In genomic region chr10:96047004-96047649, GRCh38 we compare ENCODE assay signal across 16 cellular contexts. TPM values are rescaled to one million over a fixed set of nuclear protein-coding genes. Genes with fewer than 3 reads are reported as not detected.
A peak's percentile ranks its signal among the peaks of the same experiment; 100 is the strongest.
DNase-seq lines count a peak whose midpoint lies in the region; ATAC-seq and TF ChIP-seq lines count a peak whose summit lies in the region.
"Had no signal": no experiment of that assay in that cellular context is flagged by ENCODE, and none has a peak within 500 bp of the region (broad histone marks: within the 10 kb centered on the region; RNA-seq: fewer than 3 reads in every experiment).

No MANE protein-coding gene starts in this region.

- peaks cover 44% of the 10 kb centered on the region for H3K36me3 Mint-ChIP-seq in WTC11

- H3K36me3 ChIP-seq in BLaER1 treated with 17β-estradiol and CSF1 and Interleukin-3, amounts not matched to agents 10 nM and 100 nM, result peaks cover 42 to 66% (median 63%) of the 10 kb centered on the region in 11 experiments; a peak in 21 of 22 replicates
- H3K36me3 ChIP-seq in mesenchymal stem cell (ENCODE audit: control insufficient read depth in 1 of 2, insufficient read depth in 2 of 2, low read depth in 1 of 2, low read length in 2 of 2), result peaks cover 6 to 28% of the 10 kb centered on the region in 2 experiments

- H3K4me1 Mint-ChIP-seq in WTC11, result peaks cover 34% of the 10 kb centered on the region

- no peak overlapping the region for H3K27ac ChIP-seq in BLaER1 treated with 17β-estradiol and CSF1 and Interleukin-3, amounts not matched to agents 10 nM and 100 nM
- no peak overlapping the region for H3K27ac ChIP-seq in mesenchymal stem cell (ENCODE audit: low read length, poor library complexity, severe bottlenecking)
- H3K27ac ChIP-seq: left lung had no signal

- H3K4me2 ChIP-seq in BLaER1 treated with 17β-estradiol and CSF1 and Interleukin-3, amounts not matched to agents 10 nM and 100 nM, result peak overlapping the region; percentile 82 to 97 (median 90)
- no peak overlapping the region for H3K4me2 ChIP-seq in mesenchymal stem cell (ENCODE audit: low read length, poor library complexity, severe bottlenecking)

- peaks cover 20 to 81% (median 67%) of the 10 kb centered on the region in 11 experiments; a peak in 19 of 22 replicates for H4K20me1 ChIP-seq in BLaER1 treated with 17β-estradiol and CSF1 and Interleukin-3, amounts not matched to agents 10 nM and 100 nM

- H2BK12ac ChIP-seq in mesenchymal stem cell (ENCODE audit: low read length in 2 of 2), result no peak overlapping the region

- peaks cover 24 to 53% (median 43%) of the 10 kb centered on the region in 10 experiments for H3K4me1 ChIP-seq in BLaER1 treated with 17β-estradiol and CSF1 and Interleukin-3, amounts not matched to agents 10 nM and 100 nM
- peaks cover 4% of the 10 kb centered on the region for H3K4me1 ChIP-seq in mesenchymal stem cell (ENCODE audit: control insufficient read depth, insufficient read depth, low read depth, low read length)

- no peak overlapping the region for H2BK5ac ChIP-seq in mesenchymal stem cell (ENCODE audit: low read depth, low read length, poor library complexity, severe bottlenecking)

- H4K8ac ChIP-seq in mesenchymal stem cell (ENCODE audit: low read length), result peak overlapping the region; percentile 63

- H3K23ac ChIP-seq in mesenchymal stem cell (ENCODE audit: low read length in 2 of 2), result no peak overlapping the region

- no peak overlapping the region for H2AFZ ChIP-seq in mesenchymal stem cell (ENCODE audit: low read depth, low read length)

- no peak overlapping the region for H4K91ac ChIP-seq in mesenchymal stem cell (ENCODE audit: low read length)

- WGBS in mesenchymal stem cell, result 95% methylated on average over 4 of the region's 4 CpGs

- H3K4ac ChIP-seq in mesenchymal stem cell (ENCODE audit: low read depth in 1 of 2, low read length in 2 of 2), result no peak overlapping the region

- H3K4me3 ChIP-seq in BLaER1 treated with 17β-estradiol and CSF1 and Interleukin-3, amounts not matched to agents 10 nM and 100 nM, result peak overlapping the region in 3 of 10 experiments; percentile 81 to 93 (median 86); a peak in 5 of 20 replicates
- H3K4me3 ChIP-seq in mesenchymal stem cell (ENCODE audit: insufficient read depth in 1 of 2, low read depth in 1 of 2, low read length in 2 of 2), result no peak overlapping the region
- H3K4me3 ChIP-seq: left lung had no signal

- 0 out of 2 replicates have a peak overlapping the region, but pooled peaks have one; percentile 2 for H3K27ac Mint-ChIP-seq in WTC11
- H3K27ac Mint-ChIP-seq: activated T-helper 1 cell treated with anti-CD3 and anti-CD28 coated beads, Interleukin-12 subunit alpha, Interleukin-12 subunit beta, Interleukin-2, Interleukin-4 antibody, amounts not matched to agents 30 ng/mL and 10 ng/mL and 1 ng/mL, durations not matched to agents 14 hours and 24 hours and 36 hours; dendritic cell treated with granulocyte-macrophage colony-stimulating factor and Interleukin-4, amounts not matched to agents 40 ng/mL and 50 ng/mL, for 4 days had no signal

- no peak overlapping the region for H3K18ac ChIP-seq in mesenchymal stem cell (ENCODE audit: low read depth in 1 of 2, low read length in 2 of 2)

- no peak overlapping the region for H2BK120ac ChIP-seq in mesenchymal stem cell (ENCODE audit: low read depth, low read length)

- no peaks in the 10 kb centered on the region for H3K9me3 ChIP-seq in BLaER1 treated with 17β-estradiol and CSF1 and Interleukin-3, amounts not matched to agents 10 nM and 100 nM (replicated peaks in 1 of 11)
- no peaks in the 10 kb centered on the region for H3K9me3 ChIP-seq in mesenchymal stem cell (ENCODE audit: control insufficient read depth, low read length)
- H3K9me3 ChIP-seq: left lung had no signal

- peaks cover 9% of the 10 kb centered on the region for H3K27me3 Mint-ChIP-seq in WTC11 (ENCODE audit: low read depth)
- H3K27me3 Mint-ChIP-seq: dendritic cell treated with granulocyte-macrophage colony-stimulating factor and Interleukin-4, amounts not matched to agents 40 ng/mL and 50 ng/mL, for 4 days had no signal

- no peak for ATAC-seq in WTC11
- no peak for ATAC-seq in HG03108 (IDR thresholded peaks at IDR 0.05; ENCODE audit: unreplicated experiment)
- ATAC-seq in sciatic nerve, result no peak
- ATAC-seq in HG03432 (IDR thresholded peaks at IDR 0.05; ENCODE audit: unreplicated experiment), result no peak
- ATAC-seq: left lung had no signal

- H3K4me3 Mint-ChIP-seq in WTC11, result no peak overlapping the region
- H3K4me3 Mint-ChIP-seq: activated T-helper 1 cell treated with anti-CD3 and anti-CD28 coated beads, Interleukin-12 subunit alpha, Interleukin-12 subunit beta, Interleukin-2, Interleukin-4 antibody, amounts not matched to agents 30 ng/mL and 10 ng/mL and 1 ng/mL, durations not matched to agents 14 hours and 24 hours and 36 hours; dendritic cell treated with granulocyte-macrophage colony-stimulating factor and Interleukin-4, amounts not matched to agents 40 ng/mL and 50 ng/mL, for 4 days had no signal

- H3K79me1 ChIP-seq in mesenchymal stem cell (replicated peaks; ENCODE audit: low read length, poor library complexity, severe bottlenecking), result peaks cover 17% of the 10 kb centered on the region

- H3K9ac ChIP-seq in BLaER1 treated with 17β-estradiol and CSF1 and Interleukin-3, amounts not matched to agents 10 nM and 100 nM, result peak overlapping the region in 5 of 11 experiments; percentile 7 to 99 (median 98); a peak in 7 of 22 replicates
- no peak overlapping the region for H3K9ac ChIP-seq in mesenchymal stem cell (ENCODE audit: low read length)

- intact Hi-C loops in sciatic nerve (cut with DNase I), result no loop called here

- no peak overlapping the region for H2BK15ac ChIP-seq in mesenchymal stem cell (ENCODE audit: low read depth, poor library complexity, severe bottlenecking)

- H3K27me3 ChIP-seq in BLaER1 treated with 17β-estradiol and CSF1 and Interleukin-3, amounts not matched to agents 10 nM and 100 nM, result no peaks in the 10 kb centered on the region
- H3K27me3 ChIP-seq in mesenchymal stem cell (ENCODE audit: control insufficient read depth in 1 of 2, insufficient read depth in 1 of 2, low read length in 2 of 2), result no peaks in the 10 kb centered on the region
- H3K27me3 ChIP-seq: left lung had no signal

- no peak overlapping the region for H2AK5ac ChIP-seq in mesenchymal stem cell (ENCODE audit: low read length, severe bottlenecking)

- peaks cover 5% of the 10 kb centered on the region for H3K9me3 Mint-ChIP-seq in WTC11
- H3K9me3 Mint-ChIP-seq: dendritic cell treated with granulocyte-macrophage colony-stimulating factor and Interleukin-4, amounts not matched to agents 40 ng/mL and 50 ng/mL, for 4 days had no signal

- H3K14ac ChIP-seq in mesenchymal stem cell (ENCODE audit: low read length in 2 of 2), result no peak overlapping the region

- POLR2A ChIA-PET in WTC11 (lab: Charles Lee), result interaction anchor here (0.6 kb wide), 1 partner anchor 182 kb away, joined by 3 read pairs; no protein-coding TSS in a partner anchor

- CTCF ChIA-PET in WTC11 (lab: Charles Lee), result interaction anchor here (1.5 kb wide), 1 partner anchor 182 kb away, joined by 6 read pairs; no protein-coding TSS in a partner anchor

- no peak for TF ChIP-seq CTCF in WTC11 (IDR thresholded peaks at IDR 0.05)

- peak; percentile 38 for DNase-seq in HT-29 (ENCODE audit: low spot score)
- no peak for DNase-seq in WTC11 (ENCODE audit: low spot score)
- DNase-seq in mesenchymal stem cell, result peak; percentile 4
- DNase-seq in sciatic nerve (ENCODE audit: low spot score), result no peak
- DNase-seq in activated naive CD4-positive, alpha-beta T cell treated with Interleukin-2 at 50 U/mL for 16 hours, result no peak
- DNase-seq: activated CD4-positive, alpha-beta T cell treated with anti-CD3 and anti-CD28 coated beads, Interleukin-2, amount 50 U/mL, for 48 hours; amniotic stem cell; DMS79; left lung; NCI-H69; substantia nigra had no signal

TF ChIP-seq in WTC11, 78 proteins besides CTCF, POLR2A, EP300 and RAD21 (continues in another document):
- TF ChIP-seq, protein P1, sequence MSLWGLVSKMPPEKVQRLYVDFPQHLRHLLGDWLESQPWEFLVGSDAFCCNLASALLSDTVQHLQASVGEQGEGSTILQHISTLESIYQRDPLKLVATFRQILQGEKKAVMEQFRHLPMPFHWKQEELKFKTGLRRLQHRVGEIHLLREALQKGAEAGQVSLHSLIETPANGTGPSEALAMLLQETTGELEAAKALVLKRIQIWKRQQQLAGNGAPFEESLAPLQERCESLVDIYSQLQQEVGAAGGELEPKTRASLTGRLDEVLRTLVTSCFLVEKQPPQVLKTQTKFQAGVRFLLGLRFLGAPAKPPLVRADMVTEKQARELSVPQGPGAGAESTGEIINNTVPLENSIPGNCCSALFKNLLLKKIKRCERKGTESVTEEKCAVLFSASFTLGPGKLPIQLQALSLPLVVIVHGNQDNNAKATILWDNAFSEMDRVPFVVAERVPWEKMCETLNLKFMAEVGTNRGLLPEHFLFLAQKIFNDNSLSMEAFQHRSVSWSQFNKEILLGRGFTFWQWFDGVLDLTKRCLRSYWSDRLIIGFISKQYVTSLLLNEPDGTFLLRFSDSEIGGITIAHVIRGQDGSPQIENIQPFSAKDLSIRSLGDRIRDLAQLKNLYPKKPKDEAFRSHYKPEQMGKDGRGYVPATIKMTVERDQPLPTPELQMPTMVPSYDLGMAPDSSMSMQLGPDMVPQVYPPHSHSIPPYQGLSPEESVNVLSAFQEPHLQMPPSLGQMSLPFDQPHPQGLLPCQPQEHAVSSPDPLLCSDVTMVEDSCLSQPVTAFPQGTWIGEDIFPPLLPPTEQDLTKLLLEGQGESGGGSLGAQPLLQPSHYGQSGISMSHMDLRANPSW (CRISPR knock-in tag; conservative IDR thresholded peaks at IDR 0.05; ENCODE audit: low read depth), result no peak
- no peak for TF ChIP-seq EMX1 (CRISPR knock-in tag; IDR thresholded peaks at IDR 0.05)
- TF ChIP-seq HMGXB4 (CRISPR knock-in tag; IDR thresholded peaks at IDR 0.05), result no peak

RNA-seq across cellular contexts. Expression of gene CCNJ, which starts 3.7 kb away (rescaled TPM):
- total RNA-seq in HT-29 (2014; rRNA removed; shearing (Covaris generic)), result 2.6 and 2.9 TPM in 2 replicates
- 25.7 to 27.3 TPM (median 27.1 TPM) in 3 replicates for total RNA-seq in WTC11 (2021)
- 7.0 TPM for polyA plus RNA-seq in mesenchymal stem cell (2013, experiment 1 of 2)
- 7.1 TPM for polyA plus RNA-seq in mesenchymal stem cell (2013, experiment 2 of 2)
- total RNA-seq in sciatic nerve, result 5.1 TPM

Comparison
In these comparisons a context has a peak if more than half of its experiments do, and no peak if none do; other contexts are left out.
1. DNase-seq: peak in HT-29 (single experiment) and mesenchymal stem cell (single experiment); none in WTC11 (single experiment), sciatic nerve (single experiment) and activated naive CD4-positive, alpha-beta T cell treated with Interleukin-2 at 50 U/mL for 16 hours (single experiment).